ENCODE assay signal across 25 cellular contexts in genomic region chr3:160828880-160829279, GRCh38.
"Had no signal": no experiment of that assay in that cellular context is flagged by ENCODE, and none has a peak within 500 bp of the region (broad histone marks: within the 10 kb centered on the region; RNA-seq: fewer than 3 reads in every experiment).

No MANE protein-coding gene starts in this region.

- H3K9me3 ChIP-seq: colonic mucosa, esophagus squamous epithelium, ovary, right atrium auricular region, thyroid gland had no signal

- H3K36me3 ChIP-seq: colonic mucosa, esophagus squamous epithelium, ovary, right atrium auricular region, thyroid gland had no signal

- H3K4me1 Mint-ChIP-seq: central memory CD8-positive, alpha-beta T cell; nephron; stimulated activated naive CD8-positive, alpha-beta T cell treated with anti-CD3 and anti-CD28 coated beads, Interleukin-15, amount 100 ng/mL, for 72 hours had no signal

- H3K9me3 Mint-ChIP-seq: central memory CD8-positive, alpha-beta T cell; dendritic cell treated with granulocyte-macrophage colony-stimulating factor and Interleukin-4, amounts not matched to agents 40 ng/mL and 50 ng/mL, for 4 days; memory B cell; stimulated activated naive CD8-positive, alpha-beta T cell treated with anti-CD3 and anti-CD28 coated beads, Interleukin-15, amount 100 ng/mL, for 72 hours; type B pancreatic cell had no signal

- DNase-seq: colonic mucosa; effector CD8-positive, alpha-beta T cell; erythroblast; esophagus squamous epithelium; foreskin melanocyte; hypothalamus; left ventricle myocardium superior; occipital lobe; ovary; stimulated activated CD4-positive, alpha-beta T cell treated with anti-CD3 and anti-CD28 coated beads, Interleukin-12 subunit alpha, Interleukin-12 subunit beta, amount 100 ng/mL, for 4 hours; stimulated activated CD4-positive, alpha-beta T cell treated with anti-CD3 and anti-CD28 coated beads, Interleukin-1b, Interleukin-23, amount 100 ng/mL, for 48 hours; stimulated activated CD4-positive, alpha-beta T cell treated with anti-CD3 and anti-CD28 coated beads, Interleukin-4, amount 100 ng/mL, for 1 hour; stimulated activated CD8-positive, alpha-beta memory T cell treated with anti-CD3 and anti-CD28 coated beads, Interleukin-4, amount 100 ng/mL, for 48 hours; stimulated activated naive CD4-positive, alpha-beta T cell; stimulated activated naive CD8-positive, alpha-beta T cell treated with anti-CD3 and anti-CD28 coated beads, Interleukin-15, amount 100 ng/mL, for 72 hours; thyroid gland had no signal

- H3K27ac ChIP-seq: colonic mucosa, esophagus squamous epithelium, ovary, thyroid gland had no signal

- H3K27ac Mint-ChIP-seq: memory B cell; nephron; stimulated activated naive CD8-positive, alpha-beta T cell treated with anti-CD3 and anti-CD28 coated beads, Interleukin-15, amount 100 ng/mL, for 72 hours; type B pancreatic cell had no signal

- H3K4me3 Mint-ChIP-seq: central memory CD8-positive, alpha-beta T cell; dendritic cell treated with granulocyte-macrophage colony-stimulating factor and Interleukin-4, amounts not matched to agents 40 ng/mL and 50 ng/mL, for 4 days; memory B cell; nephron; stimulated activated naive CD8-positive, alpha-beta T cell treated with anti-CD3 and anti-CD28 coated beads, Interleukin-15, amount 100 ng/mL, for 72 hours; type B pancreatic cell had no signal

- H3K4me3 ChIP-seq: colonic mucosa, esophagus squamous epithelium, lung, ovary, right atrium auricular region, smooth muscle cell, thyroid gland had no signal

- H3K36me3 Mint-ChIP-seq: type B pancreatic cell had no signal

- H3K27me3 Mint-ChIP-seq: central memory CD8-positive, alpha-beta T cell; memory B cell; stimulated activated naive CD8-positive, alpha-beta T cell treated with anti-CD3 and anti-CD28 coated beads, Interleukin-15, amount 100 ng/mL, for 72 hours; type B pancreatic cell had no signal

- H3K27me3 ChIP-seq: colonic mucosa, esophagus squamous epithelium, ovary, right atrium auricular region, thyroid gland had no signal

- H3K4me1 ChIP-seq: colonic mucosa, thyroid gland had no signal

- ATAC-seq: sciatic nerve; stimulated activated naive CD8-positive, alpha-beta T cell treated with anti-CD3 and anti-CD28 coated beads, Interleukin-15, amount 100 ng/mL, for 72 hours had no signal

- H3K4me2 ChIP-seq: smooth muscle cell had no signal
